Comparison of ENCODE assay signal across 9 cellular contexts in genomic region chr5:73234156-73234555, GRCh38.
DNase-seq lines count a peak whose midpoint lies in the region; TF ChIP-seq lines count a peak whose summit lies in the region.
"Had no signal": no experiment of that assay in that cellular context is flagged by ENCODE, and none has a peak within 500 bp of the region (broad histone marks: within the 10 kb centered on the region; RNA-seq: fewer than 3 reads in every experiment).

No MANE protein-coding gene starts in this region.

- peak overlapping the region; percentile 36; the same call in 1 of the 2 replicates for H3K4me3 ChIP-seq in SJCRH30
- H3K4me3 ChIP-seq in ectodermal cell (ENCODE audit: insufficient read depth, low read depth, low read length): peak overlapping the region; percentile 20
- H3K4me3 ChIP-seq in mesodermal cell (ENCODE audit: extremely low read depth, insufficient read depth, low read length, poor library complexity, severe bottlenecking): peak overlapping the region; percentile 31
- H3K4me3 ChIP-seq in suprapubic skin: peak overlapping the region; percentile 42
- H3K4me3 ChIP-seq in MM.1S (ENCODE audit: low read length): no peak overlapping the region

- H3K9me2 ChIP-seq in MM.1S (replicated peaks; ENCODE audit: insufficient read depth, low read length): no peaks in the 10 kb centered on the region

- H3K4me2 ChIP-seq in MM.1S (ENCODE audit: low read depth, low read length): no peak overlapping the region

- H3F3A ChIP-seq in MM.1S (ENCODE audit: insufficient read depth, low read length): no peaks in the 10 kb centered on the region

- H3K27me3 ChIP-seq in SJCRH30: no peaks in the 10 kb centered on the region; the same call in 1 of the 2 replicates
- peaks cover 88% of the 10 kb centered on the region for H3K27me3 ChIP-seq in ectodermal cell (ENCODE audit: control insufficient read depth, insufficient read depth, low read length, poor library complexity, severe bottlenecking)
- H3K27me3 ChIP-seq in suprapubic skin: peaks cover 59% of the 10 kb centered on the region
- H3K27me3 ChIP-seq in MM.1S (replicated peaks; ENCODE audit: insufficient read depth, low read length): no peaks in the 10 kb centered on the region

- DNase-seq in SJCRH30 (no peak), suprapubic skin (ENCODE audit: low spot score in 2 of 2) (no peak), MM.1S (no peak), nucleus accumbens (lab: John Stamatoyannopoulos, UW) (no peak), NCI-H524 treated with DMSO at 0.1 percent for 48 hours (lab: John Stamatoyannopoulos, UW) (no peak)
- DNase-seq: NCI-H1092, T1000 had no signal

- no peak overlapping the region for H3K9ac ChIP-seq in MM.1S (ENCODE audit: low read length)

- H3K9me3 ChIP-seq in SJCRH30 (replicated peaks): no peaks in the 10 kb centered on the region
- no peaks in the 10 kb centered on the region for H3K9me3 ChIP-seq in ectodermal cell (ENCODE audit: control insufficient read depth, low read length)
- H3K9me3 ChIP-seq in mesodermal cell (ENCODE audit: control insufficient read depth, low read length): no peaks in the 10 kb centered on the region
- H3K9me3 ChIP-seq in suprapubic skin: no peaks in the 10 kb centered on the region
- no peaks in the 10 kb centered on the region for H3K9me3 ChIP-seq in MM.1S (replicated peaks; ENCODE audit: insufficient read depth, low read length)

- no peak overlapping the region for H2AFZ ChIP-seq in MM.1S (ENCODE audit: low read length)

- TF ChIP-seq CTCF in suprapubic skin (IDR thresholded peaks at IDR 0.05) (no peak), MM.1S (IDR thresholded peaks at IDR 0.05; ENCODE audit: low read length) (no peak)

- 0% methylated on average over 14 to 16 of the region's 16 CpGs for WGBS in ectodermal cell, 2 experiments
- 0% methylated on average over 4 of the region's 16 CpGs; no CpG with 5 or more reads in 1 of the 2 experiments for WGBS in mesodermal cell (ENCODE audit: insufficient coverage in 2 of 2), 2 experiments
- WGBS in suprapubic skin: 30% methylated on average over 16 of the region's 16 CpGs

- H3K36me3 ChIP-seq in SJCRH30: no peaks in the 10 kb centered on the region
- H3K36me3 ChIP-seq in ectodermal cell (ENCODE audit: control insufficient read depth, insufficient read depth, low read length): no peaks in the 10 kb centered on the region
- no peaks in the 10 kb centered on the region for H3K36me3 ChIP-seq in mesodermal cell (ENCODE audit: control insufficient read depth, insufficient read depth, low read length)
- H3K36me3 ChIP-seq in suprapubic skin: no peaks in the 10 kb centered on the region
- H3K36me3 ChIP-seq in MM.1S (replicated peaks; ENCODE audit: insufficient read depth, low read length): no peaks in the 10 kb centered on the region

- TF ChIP-seq EP300 in suprapubic skin (IDR thresholded peaks at IDR 0.05): no peak

- H3K79me2 ChIP-seq in MM.1S (ENCODE audit: low read length): no peaks in the 10 kb centered on the region

- no peaks in the 10 kb centered on the region for H4K20me1 ChIP-seq in MM.1S (ENCODE audit: insufficient read depth, low read length)

- no peaks in the 10 kb centered on the region for H3K4me1 ChIP-seq in SJCRH30
- peaks cover 21% of the 10 kb centered on the region for H3K4me1 ChIP-seq in ectodermal cell (ENCODE audit: control insufficient read depth, insufficient read depth, low read length)
- H3K4me1 ChIP-seq in mesodermal cell (ENCODE audit: control insufficient read depth, insufficient read depth, low read length, poor library complexity, severe bottlenecking): peaks cover 10% of the 10 kb centered on the region
- peaks cover 25% of the 10 kb centered on the region for H3K4me1 ChIP-seq in suprapubic skin
- no peaks in the 10 kb centered on the region for H3K4me1 ChIP-seq in MM.1S (ENCODE audit: low read length)

- no peak for TF ChIP-seq POLR2A in suprapubic skin (IDR thresholded peaks at IDR 0.05)

- H3K27ac ChIP-seq in SJCRH30 (no peak overlapping the region), ectodermal cell (ENCODE audit: insufficient read depth, low read depth, low read length, poor library complexity, severe bottlenecking) (no peak overlapping the region), mesodermal cell (ENCODE audit: low read depth, low read length, severe bottlenecking) (no peak overlapping the region), suprapubic skin (no peak overlapping the region), MM.1S (ENCODE audit: low read length) (no peak overlapping the region)
